ENCODE assay signal across 20 cellular contexts in genomic region chr4:127139788-127140286, GRCh38.
"Had no signal": no experiment of that assay in that cellular context is flagged by ENCODE, and none has a peak within 500 bp of the region (broad histone marks: within the 10 kb centered on the region; RNA-seq: fewer than 3 reads in every experiment).

No MANE protein-coding gene starts in this region.

- H3K4me3 Mint-ChIP-seq: natural killer cell treated with Interleukin-12 subunit alpha and Interleukin-12 subunit beta and Interleukin-15 and Interleukin-18, amount 100 ng/mL, for 72 hours; stimulated activated memory B cell treated with anti-CD40 and anti-IgM and Interleukin-4, amounts not matched to agents 10 μg/mL and 1 μg/mL and 100 μg/mL, for 72 hours had no signal

- H3K36me3 Mint-ChIP-seq: activated naive CD4-positive, alpha-beta T cell treated with anti-CD3 and anti-CD28 coated beads, Interleukin-2, amount 50 U/mL, for 72 hours; natural killer cell treated with Interleukin-12 subunit alpha and Interleukin-12 subunit beta and Interleukin-15 and Interleukin-18, amount 100 ng/mL, for 72 hours; stimulated activated memory B cell treated with anti-CD40 and anti-IgM and Interleukin-4, amounts not matched to agents 10 μg/mL and 1 μg/mL and 100 μg/mL, for 72 hours had no signal

- H3K27me3 Mint-ChIP-seq: natural killer cell treated with Interleukin-12 subunit alpha and Interleukin-12 subunit beta and Interleukin-15 and Interleukin-18, amount 100 ng/mL, for 72 hours; stimulated activated memory B cell treated with anti-CD40 and anti-IgM and Interleukin-4, amounts not matched to agents 10 μg/mL and 1 μg/mL and 100 μg/mL, for 72 hours had no signal

- H3K27ac ChIP-seq: adrenal gland, ascending aorta, brain microvascular endothelial cell, right lobe of liver, stomach, vagina had no signal

- H3K4me1 Mint-ChIP-seq: stimulated activated memory B cell treated with anti-CD40 and anti-IgM and Interleukin-4, amounts not matched to agents 10 μg/mL and 1 μg/mL and 100 μg/mL, for 72 hours had no signal

- H3K4me2 ChIP-seq: smooth muscle cell had no signal

- H3K27me3 ChIP-seq: adrenal gland, ascending aorta, brain microvascular endothelial cell, right lobe of liver, stomach, vagina had no signal

- H3K4me1 ChIP-seq: adrenal gland, right lobe of liver, stomach, vagina had no signal

- H3K36me3 ChIP-seq: adrenal gland, ascending aorta, brain microvascular endothelial cell, right lobe of liver, stomach, vagina had no signal

- H3K27ac Mint-ChIP-seq: activated naive CD4-positive, alpha-beta T cell treated with anti-CD3 and anti-CD28 coated beads, Interleukin-2, amount 50 U/mL, for 72 hours; natural killer cell treated with Interleukin-12 subunit alpha and Interleukin-12 subunit beta and Interleukin-15 and Interleukin-18, amount 100 ng/mL, for 72 hours; stimulated activated memory B cell treated with anti-CD40 and anti-IgM and Interleukin-4, amounts not matched to agents 10 μg/mL and 1 μg/mL and 100 μg/mL, for 72 hours had no signal

- H3K9me3 ChIP-seq: adrenal gland, ascending aorta, right lobe of liver, stomach, vagina had no signal

- H3K4me3 ChIP-seq: adrenal gland, ascending aorta, right lobe of liver, smooth muscle cell, stomach, vagina had no signal

- DNase-seq: activated gamma-delta T cell treated with Interleukin-2 at 50 U/mL for 16 hours; activated T-cell treated with anti-CD3 and anti-CD28 coated beads, Interleukin-2, amount 50 U/mL, for 1 hour; adrenal gland; brain microvascular endothelial cell; central memory CD4-positive, alpha-beta T cell; effector memory CD4-positive, alpha-beta T cell; hippocampal formation; left ventricle myocardium superior; nucleus accumbens; right lobe of liver; stimulated activated CD4-positive, alpha-beta T cell treated with anti-CD3 and anti-CD28 coated beads, Interleukin-15, amount 100 ng/mL, for 24 hours; stomach; T-helper 9 cell; trophoblast cell had no signal
